ENCODE assay signal across 8 cellular contexts in the genomic region with DNA sequence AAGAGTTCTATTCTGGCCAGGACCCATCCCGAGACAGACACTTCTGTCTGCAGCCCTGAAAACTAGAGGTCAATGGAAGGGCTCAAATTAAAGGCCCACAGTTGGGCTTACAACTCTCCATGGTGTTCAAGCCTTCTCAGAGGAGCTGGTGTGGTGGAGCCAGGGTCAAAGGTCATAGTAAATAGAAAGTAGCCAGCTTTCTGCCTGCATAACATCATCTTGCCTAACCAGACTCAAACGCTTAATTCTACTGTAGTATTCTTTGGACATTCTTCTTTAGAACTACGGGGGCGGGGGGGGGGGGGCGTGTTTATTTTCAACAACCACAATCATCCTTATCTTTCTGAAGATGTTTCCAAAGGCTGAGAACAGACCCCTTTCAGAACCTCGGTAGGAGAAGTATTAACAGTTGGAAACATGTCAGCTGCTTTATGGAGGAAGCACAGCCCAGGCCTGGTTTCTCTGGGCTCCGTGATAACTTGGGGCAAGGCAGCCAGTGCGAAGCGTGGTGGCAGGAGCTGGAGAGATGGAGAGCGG. TPM values are rescaled to one million over a fixed set of nuclear protein-coding genes. Genes with fewer than 3 reads are reported as not detected.
DNase-seq lines count a peak whose midpoint lies in the region; ATAC-seq and TF ChIP-seq lines count a peak whose summit lies in the region.

No MANE protein-coding gene starts in this region.

- peak overlapping the region; percentile 85 to 98 (median 93); a peak in 19 of 20 replicates for H3K4me3 ChIP-seq in BLaER1 treated with 17β-estradiol and CSF1 and Interleukin-3, amounts not matched to agents 10 nM and 100 nM
- H3K4me3 ChIP-seq in Jurkat, Clone E6-1 (ENCODE audit: low read length): peak overlapping the region; percentile 93
- peak overlapping the region; percentile 90 for H3K4me3 ChIP-seq in naive thymus-derived CD4-positive, alpha-beta T cell (ENCODE audit: low read length)

- CTCF ChIA-PET in naive thymus-derived CD4-positive, alpha-beta T cell (lab: Charles Lee): interaction anchor here (0.7 to 2.2 kb wide), 3 partner anchors 19 to 61 kb away, joined by 3 to 9 read pairs (median 5); no protein-coding TSS in a partner anchor

- no peaks in the 10 kb centered on the region for H3K27me3 ChIP-seq in BLaER1 treated with 17β-estradiol and CSF1 and Interleukin-3, amounts not matched to agents 10 nM and 100 nM
- H3K27me3 ChIP-seq in naive thymus-derived CD4-positive, alpha-beta T cell (ENCODE audit: control insufficient read depth in 2 of 2, insufficient read depth in 2 of 2, low read length in 2 of 2): no peaks in the 10 kb centered on the region

- H3K9me3 Mint-ChIP-seq in chondrocyte (ENCODE audit: low read depth): no peaks in the 10 kb centered on the region
- H3K9me3 Mint-ChIP-seq in naive thymus-derived CD4-positive, alpha-beta T cell: no peaks in the 10 kb centered on the region

- peak overlapping the region; percentile 58 for H3K27ac Mint-ChIP-seq in chondrocyte (ENCODE audit: unreplicated experiment)
- H3K27ac Mint-ChIP-seq in naive thymus-derived CD4-positive, alpha-beta T cell: peak overlapping the region; percentile 86 to 98 (median 95)

- no peak for TF ChIP-seq CTCF in chondrocyte (IDR thresholded peaks at IDR 0.05)

- H3K36me3 ChIP-seq in BLaER1 treated with 17β-estradiol and CSF1 and Interleukin-3, amounts not matched to agents 10 nM and 100 nM: peaks cover 0 to 5% (median 0%) of the 10 kb centered on the region in 11 experiments; a peak in 2 of 22 replicates
- H3K36me3 ChIP-seq in naive thymus-derived CD4-positive, alpha-beta T cell (ENCODE audit: control insufficient read depth in 2 of 3, insufficient read depth in 3 of 3, low read length in 3 of 3): peaks cover 0 to 16% (median 0%) of the 10 kb centered on the region in 3 experiments

- H3K4me2 ChIP-seq in BLaER1 treated with 17β-estradiol and CSF1 and Interleukin-3, amounts not matched to agents 10 nM and 100 nM: peak overlapping the region; percentile 74 to 94 (median 89)

- no peak for ATAC-seq in naive thymus-derived CD4-positive, alpha-beta T cell

- peaks cover 19 to 34% (median 29%) of the 10 kb centered on the region in 10 experiments for H3K4me1 ChIP-seq in BLaER1 treated with 17β-estradiol and CSF1 and Interleukin-3, amounts not matched to agents 10 nM and 100 nM
- peaks cover 13% of the 10 kb centered on the region in 2 donors for H3K4me1 ChIP-seq in naive thymus-derived CD4-positive, alpha-beta T cell (ENCODE audit: control insufficient read depth in 2 of 2, insufficient read depth in 2 of 2, low read length in 2 of 2)

- peaks cover 18 to 22% (median 20%) of the 10 kb centered on the region in 11 experiments for H4K20me1 ChIP-seq in BLaER1 treated with 17β-estradiol and CSF1 and Interleukin-3, amounts not matched to agents 10 nM and 100 nM

- peak overlapping the region; percentile 91 to 96 (median 94); a peak in 21 of 22 replicates for H3K9ac ChIP-seq in BLaER1 treated with 17β-estradiol and CSF1 and Interleukin-3, amounts not matched to agents 10 nM and 100 nM

- intact Hi-C loops in naive thymus-derived CD4-positive, alpha-beta T cell (cut with micrococcal nuclease): loop anchor here (2.0 to 10.0 kb wide), 9 partner anchors 91 to 494 kb away; a partner anchor contains a TSS

- POLR2A ChIA-PET in naive thymus-derived CD4-positive, alpha-beta T cell (lab: Charles Lee): interaction anchor here (0.6 to 8.4 kb wide), 8 partner anchors 10 to 477 kb away, joined by 3 to 73 read pairs (median 6); no protein-coding TSS in a partner anchor

- H3K27ac ChIP-seq in BLaER1 treated with 17β-estradiol and CSF1 and Interleukin-3, amounts not matched to agents 10 nM and 100 nM: peak overlapping the region; percentile 86 to 98 (median 94)
- H3K27ac ChIP-seq in naive thymus-derived CD4-positive, alpha-beta T cell (ENCODE audit: low read depth, low read length): peak overlapping the region; percentile 82

- no peak for DNase-seq in Jurkat, Clone E6-1 (ENCODE audit: low read depth, low spot score)
- DNase-seq in chondrocyte (ENCODE audit: low spot score): no peak
- no peak for DNase-seq in naive thymus-derived CD4-positive, alpha-beta T cell
- no peak for DNase-seq in NCI-H1436 (lab: John Stamatoyannopoulos, UW)
- DNase-seq in kidney glomerular epithelial cell (lab: John Stamatoyannopoulos, UW): no peak
- DNase-seq in activated CD4-positive, alpha-beta T cell treated with anti-CD3 and anti-CD28 coated beads for 1 hour: no peak
- DNase-seq in hypothalamus (lab: John Stamatoyannopoulos, UW): no peak

- peak overlapping the region; percentile 58 for H3K4me3 Mint-ChIP-seq in chondrocyte (ENCODE audit: unreplicated experiment)
- peak overlapping the region; percentile 82 to 97 (median 95) for H3K4me3 Mint-ChIP-seq in naive thymus-derived CD4-positive, alpha-beta T cell

- H3K27me3 Mint-ChIP-seq in chondrocyte (ENCODE audit: low read depth): no peaks in the 10 kb centered on the region
- peaks cover 0 to 21% (median 0%) of the 10 kb centered on the region in 5 donors for H3K27me3 Mint-ChIP-seq in naive thymus-derived CD4-positive, alpha-beta T cell

- H3K9me3 ChIP-seq in BLaER1 treated with 17β-estradiol and CSF1 and Interleukin-3, amounts not matched to agents 10 nM and 100 nM (replicated peaks in 1 of 11): no peaks in the 10 kb centered on the region; a peak in 1 of 22 replicates
- H3K9me3 ChIP-seq in naive thymus-derived CD4-positive, alpha-beta T cell (ENCODE audit: control insufficient read depth in 2 of 3, low read length in 3 of 3): no peaks in the 10 kb centered on the region

- H3K36me3 Mint-ChIP-seq in chondrocyte (ENCODE audit: low read depth): no peaks in the 10 kb centered on the region
- H3K36me3 Mint-ChIP-seq in naive thymus-derived CD4-positive, alpha-beta T cell: peaks cover 0 to 3% (median 0%) of the 10 kb centered on the region in 5 donors

- H3K4me1 Mint-ChIP-seq in chondrocyte (ENCODE audit: low read depth): peaks cover 22% of the 10 kb centered on the region
- peaks cover 16 to 27% (median 23%) of the 10 kb centered on the region in 7 donors for H3K4me1 Mint-ChIP-seq in naive thymus-derived CD4-positive, alpha-beta T cell

RNA-seq across cellular contexts. Expression of a gene that starts 1.5 kb away (rescaled TPM):
- 10.5 TPM for polyA plus RNA-seq in Jurkat, Clone E6-1 (2012; ENCODE audit: insufficient read depth, insufficient read length)
- total RNA-seq in chondrocyte: 25.7 to 29.5 TPM (median 28.4 TPM) in 3 replicates
- total RNA-seq in naive thymus-derived CD4-positive, alpha-beta T cell: 10 to 100 TPM; 28.3 to 56.7 (median 51.6) TPM
- 10 to 100 TPM in 1 of 2 donors, 1 to 10 TPM in 1; 4.2 to 10.0 TPM for polyA plus RNA-seq in naive thymus-derived CD4-positive, alpha-beta T cell
